ENCODE assay signal across 11 cellular contexts in the genomic region with DNA sequence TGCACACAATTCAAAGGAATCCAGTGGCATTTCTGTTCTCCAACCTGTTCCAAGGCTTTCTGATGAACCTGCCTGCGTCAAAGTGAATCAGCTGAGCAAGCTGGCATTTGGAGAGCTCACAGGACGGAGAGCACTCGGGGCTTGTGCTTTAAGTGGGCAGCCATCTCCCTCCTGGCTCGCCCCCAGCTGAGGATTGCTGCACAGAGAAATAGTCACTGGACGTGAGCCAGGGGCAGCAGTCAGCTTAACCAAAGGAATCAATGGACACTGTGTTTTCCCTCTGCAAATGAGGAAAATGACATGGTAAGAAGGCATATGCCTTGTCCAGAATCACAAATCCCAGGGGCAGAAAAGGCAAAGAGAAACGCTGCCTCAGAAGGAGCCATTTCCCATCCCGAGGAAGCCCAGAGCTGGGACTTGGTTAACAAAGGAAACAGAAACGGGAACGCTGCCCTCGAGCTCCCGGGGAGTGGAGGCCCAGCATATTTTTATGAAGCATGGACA.
A peak's percentile ranks its signal among the peaks of the same experiment; 100 is the strongest.
DNase-seq lines count a peak whose midpoint lies in the region; ATAC-seq and TF ChIP-seq lines count a peak whose summit lies in the region.
"Had no signal": no experiment of that assay in that cellular context is flagged by ENCODE, and none has a peak within 500 bp of the region (broad histone marks: within the 10 kb centered on the region; RNA-seq: fewer than 3 reads in every experiment).

No MANE protein-coding gene starts in this region.

- peak overlapping the region; percentile 42 to 76 (median 60) for H3K27ac ChIP-seq in heart left ventricle

- DNase-seq in C1 segment of cervical spinal cord (lab: John Stamatoyannopoulos, UW): peak; percentile 13 to 89 (median 80)
- peak; percentile 43 for DNase-seq in astrocyte of the cerebellum (ENCODE audit: low read depth)
- DNase-seq in heart left ventricle: peak; percentile 43 to 82 (median 76)
- no peak for DNase-seq in osteocyte (ENCODE audit: extremely low spot score, unreplicated experiment)
- DNase-seq in activated CD4-positive, alpha-beta T cell treated with anti-CD3 and anti-CD28 coated beads, Interleukin-2, amount 50 U/mL, for 48 hours: no peak
- no peak for DNase-seq in effector CD4-positive, alpha-beta T cell
- no peak for DNase-seq in OCI-M1 (lab: John Stamatoyannopoulos, UW)
- DNase-seq in stimulated activated CD8-positive, alpha-beta memory T cell treated with anti-CD3 and anti-CD28 coated beads, Interleukin-4, amount 100 ng/mL, for 48 hours: no peak
- DNase-seq: activated T-cell treated with anti-CD3 and anti-CD28 coated beads, Interleukin-2, amount 50 U/mL, for 48 hours; AML-193; naive B cell had no signal

- no peaks in the 10 kb centered on the region for H3K9me3 ChIP-seq in heart left ventricle

- no peak for TF ChIP-seq POLR2A in heart left ventricle (IDR thresholded peaks at IDR 0.05)

- no peaks in the 10 kb centered on the region for H3K36me3 Mint-ChIP-seq in osteocyte (ENCODE audit: unreplicated experiment)
- H3K36me3 Mint-ChIP-seq: naive B cell had no signal

- peak overlapping the region; percentile 76 for H3K27ac Mint-ChIP-seq in osteocyte (ENCODE audit: unreplicated experiment)
- H3K27ac Mint-ChIP-seq: naive B cell had no signal

- intact Hi-C loops in heart left ventricle (cut with DNase I): loop anchor here in 1 of 10 donors (2.0 kb wide), 1 partner anchor 299 kb away; the partner anchor contains the start of gene ZSWIM6

- H3K27me3 ChIP-seq in heart left ventricle: no peaks in the 10 kb centered on the region

- H3K4me1 Mint-ChIP-seq in osteocyte (ENCODE audit: unreplicated experiment): peaks cover 17% of the 10 kb centered on the region

- peaks cover 0 to 20% (median 16%) of the 10 kb centered on the region in 12 donors for H3K4me1 ChIP-seq in heart left ventricle

- 10 to 18% (median 11%) methylated on average over 10 to 11 of the region's 11 CpGs for WGBS in heart left ventricle, 4 donors

- peak; percentile 72 to 89 (median 88) for ATAC-seq in heart left ventricle

- H3K4me3 Mint-ChIP-seq in osteocyte (ENCODE audit: unreplicated experiment): peak overlapping the region; percentile 43
- H3K4me3 Mint-ChIP-seq: naive B cell had no signal

- no peak overlapping the region for H3K4me3 ChIP-seq in astrocyte of the cerebellum (ENCODE audit: low read depth, low read length)
- H3K4me3 ChIP-seq in heart left ventricle: peak overlapping the region in 4 of 12 donors; percentile 0 to 16 (median 16)

- TF ChIP-seq CTCF in astrocyte of the cerebellum (IDR thresholded peaks at IDR 0.05; ENCODE audit: low read depth, low read length, missing control alignments) (no peak), heart left ventricle (IDR thresholded peaks at IDR 0.05) (no peak), osteocyte (IDR thresholded peaks at IDR 0.05) (no peak)

- in situ Hi-C loops in astrocyte of the cerebellum (cut with HindIII; ENCODE audit: low sequenced_read_pairs): no loop called here

- H3K27me3 Mint-ChIP-seq in osteocyte (ENCODE audit: unreplicated experiment): peaks cover 4% of the 10 kb centered on the region

- no peaks in the 10 kb centered on the region for H3K36me3 ChIP-seq in heart left ventricle

- H3K9me3 Mint-ChIP-seq in osteocyte (ENCODE audit: unreplicated experiment): no peaks in the 10 kb centered on the region

Comparison
In these comparisons a context has a peak if more than half of its experiments do, and no peak if none do; other contexts are left out.
1. DNase-seq: peak in C1 segment of cervical spinal cord (14 of 14), astrocyte of the cerebellum (single experiment) and heart left ventricle (5 of 5); none in osteocyte (single experiment), activated CD4-positive, alpha-beta T cell treated with anti-CD3 and anti-CD28 coated beads, Interleukin-2, amount 50 U/mL, for 48 hours (0 of 2), effector CD4-positive, alpha-beta T cell (single experiment), OCI-M1 (single experiment) and stimulated activated CD8-positive, alpha-beta memory T cell treated with anti-CD3 and anti-CD28 coated beads, Interleukin-4, amount 100 ng/mL, for 48 hours (single experiment).